22 cellular contexts compared by ENCODE assay signal in the genomic region with DNA sequence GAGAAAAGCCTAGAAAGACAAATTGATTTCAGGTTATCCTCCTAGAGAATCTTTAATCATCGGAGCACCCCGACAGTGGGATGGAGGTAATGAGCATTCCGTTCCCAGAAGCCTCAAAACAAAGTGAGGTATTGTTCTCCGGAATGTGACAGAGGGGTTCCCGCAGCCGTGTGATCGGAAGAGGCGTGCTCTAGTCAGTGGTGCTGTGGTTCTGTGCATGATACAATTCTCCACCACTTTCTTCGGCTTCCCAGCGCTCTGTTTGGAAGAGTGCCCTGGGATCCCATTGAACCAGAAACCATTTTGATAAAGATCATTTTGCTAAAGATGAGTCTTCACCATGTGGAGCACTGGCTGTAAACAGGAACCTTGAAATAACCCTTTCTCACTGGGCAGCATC.
DNase-seq lines count a peak whose midpoint lies in the region; ATAC-seq, FAIRE-seq and TF ChIP-seq lines count a peak whose summit lies in the region.
"Had no signal": no experiment of that assay in that cellular context is flagged by ENCODE, and none has a peak within 500 bp of the region (broad histone marks: within the 10 kb centered on the region; RNA-seq: fewer than 3 reads in every experiment).

No MANE protein-coding gene starts in this region.

- H3K4me3 Mint-ChIP-seq in GM23338 (no peak overlapping the region), astrocyte (ENCODE audit: unreplicated experiment) (no peak overlapping the region)
- H3K4me3 Mint-ChIP-seq: CD4-positive, CD25-positive, alpha-beta regulatory T cell; IgD-negative memory B cell had no signal

- H3K27ac Mint-ChIP-seq in GM23338 = no peak overlapping the region
- no peak overlapping the region for H3K27ac Mint-ChIP-seq in astrocyte (ENCODE audit: unreplicated experiment)
- H3K27ac Mint-ChIP-seq: CD4-positive, CD25-positive, alpha-beta regulatory T cell had no signal

- no peak overlapping the region for H3K4me2 ChIP-seq in GM23338
- H3K4me2 ChIP-seq in astrocyte (ENCODE audit: low read length) = no peak overlapping the region
- H3K4me2 ChIP-seq: A549 had no signal

- H4K20me1 ChIP-seq in GM23338 (replicated peaks; ENCODE audit: insufficient read depth) = no peaks in the 10 kb centered on the region
- H4K20me1 ChIP-seq in astrocyte (ENCODE audit: insufficient read depth, low read length) = no peaks in the 10 kb centered on the region

- ATAC-seq in GM23338 (peak; percentile 77), GM21515 (IDR thresholded peaks at IDR 0.05; ENCODE audit: unreplicated experiment) (no peak), HG03139 (IDR thresholded peaks at IDR 0.05; ENCODE audit: unreplicated experiment) (no peak)
- ATAC-seq: A549, Panc1 had no signal

- no peak for TF ChIP-seq CTCF in GM23338 (conservative IDR thresholded peaks at IDR 0.05; ENCODE audit: low read depth in 2 of 2)
- TF ChIP-seq CTCF in astrocyte (IDR thresholded peaks at IDR 0.05; ENCODE audit: insufficient read depth, low read depth, low read length) = no peak

- H3K9me2 ChIP-seq in GM23338 (ENCODE audit: insufficient read depth) = no peaks in the 10 kb centered on the region

- H3K36me3 Mint-ChIP-seq in GM23338 (ENCODE audit: low read depth) (no peaks in the 10 kb centered on the region), astrocyte (ENCODE audit: low read depth, unreplicated experiment) (no peaks in the 10 kb centered on the region)
- H3K36me3 Mint-ChIP-seq: CD4-positive, CD25-positive, alpha-beta regulatory T cell; IgD-negative memory B cell had no signal

- DNase-seq in GM23338 (ENCODE audit: low spot score) = no peak
- peak; percentile 38 for DNase-seq in astrocyte (ENCODE audit: low read depth)
- DNase-seq in midbrain (lab: John Stamatoyannopoulos, UW) = peak; percentile 62
- DNase-seq in superior temporal gyrus (ENCODE audit: extremely low spot score) = peak; percentile 84
- DNase-seq in activated effector memory CD4-positive, alpha-beta T cell treated with Interleukin-2 at 50 U/mL for 16 hours = no peak
- DNase-seq: CD4-positive, CD25-positive, alpha-beta regulatory T cell; DMS79; MV-4-11; NCI-H1105 treated with DMSO at 0.1 percent for 48 hours; NCI-H2081; NCI-H2171; NCI-H345; NCI-H524; NCI-H774; NK-92 treated with Interleukin-12 subunit alpha and Interleukin-12 subunit beta, amount 100 ng/mL, for 24 hours; SJCRH30 had no signal

- no peak overlapping the region for H3K27ac ChIP-seq in GM23338 (ENCODE audit: low read depth)
- H3K27ac ChIP-seq in astrocyte (ENCODE audit: low read depth, low read length) = no peak overlapping the region
- H3K27ac ChIP-seq: A549, SJCRH30 had no signal

- H3K79me2 ChIP-seq in GM23338 (replicated peaks; ENCODE audit: insufficient read depth) = no peaks in the 10 kb centered on the region
- H3K79me2 ChIP-seq in astrocyte (ENCODE audit: insufficient read depth, low read length) = no peaks in the 10 kb centered on the region

- H3K9ac ChIP-seq in astrocyte (ENCODE audit: low read length) = no peak overlapping the region

- no peak overlapping the region for H3K4me3 ChIP-seq in GM23338
- no peak overlapping the region for H3K4me3 ChIP-seq in astrocyte (ENCODE audit: insufficient read depth, low read depth, low read length)
- H3K4me3 ChIP-seq: A549, HAP-1, SJCRH30 had no signal

- H3K36me3 ChIP-seq in GM23338 (ENCODE audit: insufficient read depth) (peaks cover 3% of the 10 kb centered on the region; the same call in 1 of the 2 replicates), astrocyte (ENCODE audit: insufficient read depth, low read length) (no peaks in the 10 kb centered on the region)
- H3K36me3 ChIP-seq: HAP-1, SJCRH30 had no signal

- H3K27me3 Mint-ChIP-seq in GM23338 (ENCODE audit: insufficient read depth, low read depth, poor library complexity) (no peaks in the 10 kb centered on the region), astrocyte (ENCODE audit: low read depth, unreplicated experiment) (no peaks in the 10 kb centered on the region)
- H3K27me3 Mint-ChIP-seq: CD4-positive, CD25-positive, alpha-beta regulatory T cell; IgD-negative memory B cell had no signal

- H2AFZ ChIP-seq in GM23338 (no peak overlapping the region), astrocyte (ENCODE audit: low read depth, low read length) (no peak overlapping the region)

- H3K4me1 Mint-ChIP-seq in GM23338 = peaks cover 13% of the 10 kb centered on the region; the same call in 2 of the 3 replicates
- no peaks in the 10 kb centered on the region for H3K4me1 Mint-ChIP-seq in astrocyte (ENCODE audit: low read depth, unreplicated experiment)
- H3K4me1 Mint-ChIP-seq: CD4-positive, CD25-positive, alpha-beta regulatory T cell; IgD-negative memory B cell had no signal

- H3K9me3 Mint-ChIP-seq in GM23338 (0 out of 3 replicates have a peak, but pooled peaks cover under 1% of the 10 kb centered on the region), astrocyte (ENCODE audit: unreplicated experiment) (no peaks in the 10 kb centered on the region)

- H3K9me3 ChIP-seq in astrocyte (ENCODE audit: insufficient read depth, low read depth, low read length) = no peaks in the 10 kb centered on the region
- H3K9me3 ChIP-seq: A549, HAP-1, SJCRH30 had no signal

- H3K27me3 ChIP-seq in GM23338 (ENCODE audit: insufficient read depth) = no peaks in the 10 kb centered on the region
- no peaks in the 10 kb centered on the region for H3K27me3 ChIP-seq in astrocyte (ENCODE audit: insufficient read depth, low read length)
- H3K27me3 ChIP-seq: SJCRH30 had no signal

- FAIRE-seq in astrocyte (lab: Jason Lieb, UNC) = no peak
- FAIRE-seq: A549 had no signal

- H3F3A ChIP-seq in GM23338 (replicated peaks; ENCODE audit: low read depth) = no peaks in the 10 kb centered on the region

- no peaks in the 10 kb centered on the region for H3K4me1 ChIP-seq in GM23338 (ENCODE audit: insufficient read depth)
- H3K4me1 ChIP-seq in astrocyte (ENCODE audit: insufficient read depth, low read length) = no peaks in the 10 kb centered on the region
- H3K4me1 ChIP-seq: A549, HAP-1, SJCRH30 had no signal

TF ChIP-seq in GM23338, 12 proteins besides CTCF, POLR2A, EP300 and RAD21 (continues in another document):
- no peak for TF ChIP-seq JUNB (IDR thresholded peaks at IDR 0.05; ENCODE audit: unreplicated experiment)
- no peak for TF ChIP-seq CREB1 (CRISPR knock-in tag; IDR thresholded peaks at IDR 0.05; ENCODE audit: low read depth)
- TF ChIP-seq NANOG (IDR thresholded peaks at IDR 0.05; ENCODE audit: borderline replicate concordance) = no peak
- TF ChIP-seq ETS1 (IDR thresholded peaks at IDR 0.05) = no peak
- TF ChIP-seq POLR2AphosphoS5 (IDR thresholded peaks at IDR 0.05; ENCODE audit: low read depth) = no peak
- TF ChIP-seq EZH2phosphoT487 (IDR thresholded peaks at IDR 0.05; ENCODE audit: unreplicated experiment) = no peak

Comparison
In these comparisons a context has a peak if more than half of its experiments do, and no peak if none do; other contexts are left out.
1. DNase-seq: peak in astrocyte (single experiment), midbrain (single experiment) and superior temporal gyrus (single experiment); none in GM23338 (single experiment) and activated effector memory CD4-positive, alpha-beta T cell treated with Interleukin-2 at 50 U/mL for 16 hours (single experiment).